In the genomic region with DNA sequence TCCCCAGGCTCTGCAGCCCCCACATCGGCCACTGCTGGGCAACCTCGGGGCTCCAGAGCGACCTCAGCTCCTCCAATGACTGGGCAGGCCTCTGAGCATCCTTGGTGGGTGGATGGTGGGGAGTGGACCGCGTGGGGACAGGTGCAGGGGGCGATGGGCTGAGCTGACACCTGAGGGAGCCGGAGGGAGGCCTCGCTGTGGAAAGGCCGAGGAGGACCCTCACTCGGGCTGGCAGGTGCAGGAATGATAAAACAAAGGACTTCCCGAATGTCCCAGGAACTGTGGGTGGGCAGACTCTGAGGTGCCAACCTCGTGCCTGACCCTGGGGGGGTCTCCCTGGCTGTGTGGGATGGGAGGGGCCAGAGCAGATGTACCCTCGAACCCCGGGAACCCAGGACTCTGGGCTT, we compare ENCODE assay signal across 7 cellular contexts. TPM values are rescaled to one million over a fixed set of nuclear protein-coding genes. Genes with fewer than 3 reads are reported as not detected.
"Had no signal": no experiment of that assay in that cellular context is flagged by ENCODE, and none has a peak within 500 bp of the region (broad histone marks: within the 10 kb centered on the region; RNA-seq: fewer than 3 reads in every experiment).

No MANE protein-coding gene starts in this region.

RNA-seq across cellular contexts. Expression of gene OBP2B, which starts 3.6 kb away (rescaled TPM):
- total RNA-seq: HT-29, LHCN-M2, MCF 10A, OCI-LY7, PC-3, Right ventricle myocardium inferior, SJCRH30 had no signal

RNA-seq across cellular contexts. Expression of gene GBGT1, which starts 41.8 kb away (rescaled TPM):
- total RNA-seq: HT-29, MCF 10A, PC-3 had no signal
